Comparison of ENCODE assay signal across 8 cellular contexts in the genomic region with DNA sequence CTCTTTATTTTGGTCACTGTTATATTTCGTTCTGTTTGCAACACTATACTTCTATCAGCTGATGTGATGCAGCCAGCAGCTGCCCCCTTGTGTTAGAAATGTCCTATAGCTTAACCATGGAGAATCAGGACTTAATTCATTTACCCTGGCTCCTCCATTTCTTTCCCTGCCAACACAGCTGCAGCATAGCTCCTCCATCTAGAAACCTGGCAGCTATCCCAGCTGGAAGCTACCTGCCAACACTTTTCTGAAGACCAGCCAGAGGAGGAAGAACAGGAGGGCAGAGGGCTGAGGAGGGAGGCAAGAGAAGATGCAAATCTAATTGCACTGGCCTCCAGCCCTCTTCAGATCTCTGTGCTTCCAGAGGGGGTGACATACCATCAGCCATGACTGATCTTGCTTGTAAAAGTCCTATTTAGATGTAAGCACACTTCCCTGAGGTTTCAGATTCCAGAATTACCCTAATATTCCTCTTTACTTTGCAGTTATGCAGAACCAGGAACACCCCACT.
DNase-seq lines count a peak whose midpoint lies in the region; ATAC-seq, FAIRE-seq and TF ChIP-seq lines count a peak whose summit lies in the region.

No MANE protein-coding gene starts in this region.

- no peaks in the 10 kb centered on the region for H3K36me3 Mint-ChIP-seq in T-helper 2 cell treated with Interferon-gamma antibody and Interleukin-4, amounts not matched to agents 5 μg/mL and 100 μg/mL, for 36 hours (ENCODE audit: low read depth)

- no peaks in the 10 kb centered on the region for H3K9me3 Mint-ChIP-seq in T-helper 2 cell treated with Interferon-gamma antibody and Interleukin-4, amounts not matched to agents 5 μg/mL and 100 μg/mL, for 36 hours

- TF ChIP-seq POLR2A in H54 (IDR thresholded peaks at IDR 0.05; ENCODE audit: low read depth, low read length), result no peak

- no peak overlapping the region for H3K27ac Mint-ChIP-seq in T-helper 2 cell treated with Interferon-gamma antibody and Interleukin-4, amounts not matched to agents 5 μg/mL and 100 μg/mL, for 36 hours

- intact Hi-C loops in left ventricle myocardium inferior (cut with micrococcal nuclease), result no loop called here

- peak; percentile 78 for TF ChIP-seq CTCF in left ventricle myocardium inferior (IDR thresholded peaks at IDR 0.05; ENCODE audit: borderline replicate concordance)

- no peak for ATAC-seq in HG03108 (IDR thresholded peaks at IDR 0.05; ENCODE audit: unreplicated experiment)

- H3K27me3 Mint-ChIP-seq in T-helper 2 cell treated with Interferon-gamma antibody and Interleukin-4, amounts not matched to agents 5 μg/mL and 100 μg/mL, for 36 hours (ENCODE audit: low read depth), result peaks cover 9% of the 10 kb centered on the region

- H3K36me3 ChIP-seq in BLaER1, result no peaks in the 10 kb centered on the region
- H3K36me3 ChIP-seq in left ventricle myocardium inferior, result no peaks in the 10 kb centered on the region

- peak overlapping the region; percentile 76 for H3K4me2 ChIP-seq in BLaER1

- DNase-seq in H54 (ENCODE audit: insufficient read length, low spot score) (peak; percentile 6), NCI-H2196 treated with DMSO at 0.1 percent for 48 hours (lab: John Stamatoyannopoulos, UW; ENCODE audit: unreplicated experiment) (peak; percentile 90), amniotic stem cell (lab: John Stamatoyannopoulos, UW) (peak; percentile 34), left ventricle myocardium inferior (peak; percentile 24), pulmonary artery endothelial cell (ENCODE audit: low read depth, low spot score) (peak; percentile 49)
- no peak for DNase-seq in T-helper 2 cell treated with Interferon-gamma antibody and Interleukin-4, amounts not matched to agents 5 μg/mL and 100 μg/mL, for 36 hours (ENCODE audit: low spot score)

- H3K9me3 ChIP-seq in BLaER1 (peaks cover 9% of the 10 kb centered on the region; the same call in 1 of the 2 replicates), left ventricle myocardium inferior (replicated peaks) (no peaks in the 10 kb centered on the region)

- peaks cover 36% of the 10 kb centered on the region for H3K4me1 ChIP-seq in BLaER1
- peaks cover 13% of the 10 kb centered on the region for H3K4me1 ChIP-seq in left ventricle myocardium inferior

- no peaks in the 10 kb centered on the region for H4K20me1 ChIP-seq in BLaER1

- no peak for FAIRE-seq in H54 (lab: Jason Lieb, UNC)

- H3K9ac ChIP-seq in BLaER1, result 0 out of 2 replicates have a peak overlapping the region, but pooled peaks have one; percentile 33

- no peak overlapping the region for H3K4me3 Mint-ChIP-seq in T-helper 2 cell treated with Interferon-gamma antibody and Interleukin-4, amounts not matched to agents 5 μg/mL and 100 μg/mL, for 36 hours

- H3K27ac ChIP-seq in BLaER1 (no peak overlapping the region), left ventricle myocardium inferior (replicated peaks) (no peak overlapping the region)

- no peaks in the 10 kb centered on the region for H3K4me1 Mint-ChIP-seq in T-helper 2 cell treated with Interferon-gamma antibody and Interleukin-4, amounts not matched to agents 5 μg/mL and 100 μg/mL, for 36 hours (ENCODE audit: low read depth)

- H3K4me3 ChIP-seq in BLaER1, result no peak overlapping the region
- H3K4me3 ChIP-seq in left ventricle myocardium inferior, result no peak overlapping the region

- no peaks in the 10 kb centered on the region for H3K27me3 ChIP-seq in BLaER1
- no peaks in the 10 kb centered on the region for H3K27me3 ChIP-seq in left ventricle myocardium inferior (ENCODE audit: low read depth)
